Comparison of ENCODE assay signal across 10 cellular contexts in the genomic region with DNA sequence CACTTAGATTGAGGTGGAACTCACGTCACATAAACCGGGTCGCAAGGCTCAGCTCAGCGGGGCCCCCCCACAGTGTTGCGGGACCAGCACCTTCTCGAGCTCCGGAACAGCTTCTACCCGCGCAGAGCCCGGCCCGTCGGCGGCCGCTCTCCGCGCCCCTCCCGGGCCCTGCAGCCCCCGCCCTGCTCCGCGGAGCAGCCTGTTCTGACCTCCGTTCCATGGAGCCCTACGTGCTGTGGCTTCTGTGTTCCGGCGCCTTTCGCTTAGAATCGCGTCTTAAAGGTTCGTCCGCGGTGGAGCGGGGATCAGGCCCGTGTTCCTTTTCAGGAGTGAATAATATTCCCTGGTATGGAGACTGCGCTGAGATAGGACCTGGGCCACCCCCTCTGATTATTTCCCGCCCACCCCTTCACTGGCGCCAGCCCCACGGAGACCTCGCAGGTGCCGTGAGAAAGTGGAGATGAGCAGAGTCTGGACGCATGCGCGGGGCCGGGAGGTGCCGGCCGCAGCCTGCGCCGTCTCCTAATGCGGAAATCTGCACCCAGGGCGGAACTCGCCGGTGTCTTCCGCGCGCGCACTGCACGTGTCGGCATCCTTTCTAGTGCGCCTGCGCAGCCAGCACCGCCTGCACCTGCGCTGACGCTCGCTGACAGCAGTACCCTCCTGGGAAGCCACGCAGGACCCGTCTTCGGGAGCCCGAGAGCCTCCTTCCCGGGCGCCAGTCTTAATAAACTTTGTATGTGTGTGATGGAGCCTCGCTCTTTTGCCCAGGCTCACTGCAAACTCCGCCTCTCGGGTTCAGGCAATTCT. TPM values are rescaled to one million over a fixed set of nuclear protein-coding genes. Genes with fewer than 3 reads are reported as not detected.
A peak's percentile ranks its signal among the peaks of the same experiment; 100 is the strongest.
DNase-seq lines count a peak whose midpoint lies in the region; ATAC-seq lines count a peak whose summit lies in the region.
"Had no signal": no experiment of that assay in that cellular context is flagged by ENCODE, and none has a peak within 500 bp of the region (broad histone marks: within the 10 kb centered on the region; RNA-seq: fewer than 3 reads in every experiment).

No MANE protein-coding gene starts in this region.

- peak; percentile 22 for DNase-seq in NCI-H2227 (lab: John Stamatoyannopoulos, UW; ENCODE audit: unreplicated experiment)
- no peak for DNase-seq in NCI-H2227 treated with DMSO at 0.1 percent for 48 hours (lab: John Stamatoyannopoulos, UW)
- DNase-seq in SW 1271 (lab: John Stamatoyannopoulos, UW): no peak
- no peak for DNase-seq in ureter (ENCODE audit: low spot score)

- H3K27ac Mint-ChIP-seq in activated T-helper 17 cell treated with anti-CD3 and anti-CD28 coated beads, Interleukin-2, amount 50 U/mL, for 72 hours: no peak overlapping the region

- H3K9me3 ChIP-seq in iPS-18c (ENCODE audit: control insufficient read depth, insufficient read depth, low read length) (peaks cover 4% of the 10 kb centered on the region), skeletal muscle satellite cell (replicated peaks; ENCODE audit: low read length) (no peaks in the 10 kb centered on the region)

- peak overlapping the region; percentile 38 for H3K9ac ChIP-seq in skeletal muscle satellite cell (ENCODE audit: low read depth, low read length)

- peaks cover 8% of the 10 kb centered on the region for H3K9me3 Mint-ChIP-seq in activated T-helper 17 cell treated with anti-CD3 and anti-CD28 coated beads, Interleukin-2, amount 50 U/mL, for 72 hours

- H3K27me3 ChIP-seq in skeletal muscle satellite cell (ENCODE audit: control insufficient read depth, insufficient read depth, low read length): no peaks in the 10 kb centered on the region

- H3K36me3 Mint-ChIP-seq in activated T-helper 17 cell treated with anti-CD3 and anti-CD28 coated beads, Interleukin-2, amount 50 U/mL, for 72 hours (ENCODE audit: low read depth): no peaks in the 10 kb centered on the region

- peak overlapping the region; percentile 49 for H3K4me3 ChIP-seq in iPS-18c (ENCODE audit: insufficient read depth, low read depth, low read length)
- H3K4me3 ChIP-seq in skeletal muscle satellite cell (ENCODE audit: low read length): peak overlapping the region; percentile 72

- no peaks in the 10 kb centered on the region for H3K36me3 ChIP-seq in skeletal muscle satellite cell (ENCODE audit: insufficient read depth, low read length)
- H3K36me3 ChIP-seq: SJSA1 had no signal

- no peaks in the 10 kb centered on the region for H3K4me1 Mint-ChIP-seq in activated T-helper 17 cell treated with anti-CD3 and anti-CD28 coated beads, Interleukin-2, amount 50 U/mL, for 72 hours

- H3K4me3 Mint-ChIP-seq in activated T-helper 17 cell treated with anti-CD3 and anti-CD28 coated beads, Interleukin-2, amount 50 U/mL, for 72 hours: peak overlapping the region; percentile 67

- no peaks in the 10 kb centered on the region for H3K27me3 Mint-ChIP-seq in activated T-helper 17 cell treated with anti-CD3 and anti-CD28 coated beads, Interleukin-2, amount 50 U/mL, for 72 hours

- peak overlapping the region; percentile 84 for H3K4me2 ChIP-seq in skeletal muscle satellite cell (ENCODE audit: low read length)

- peaks cover 5% of the 10 kb centered on the region for H3K4me1 ChIP-seq in skeletal muscle satellite cell (ENCODE audit: control insufficient read depth, insufficient read depth, low read length)

- no peak for ATAC-seq in activated T-helper 17 cell treated with anti-CD3 and anti-CD28 coated beads, Interleukin-2, amount 50 U/mL, for 72 hours (replicated peaks)
- ATAC-seq in GM21360 (IDR thresholded peaks at IDR 0.05; ENCODE audit: unreplicated experiment): no peak

RNA-seq across cellular contexts. Expression of a gene that starts 30.9 kb away (rescaled TPM):
- total RNA-seq in activated T-helper 17 cell treated with anti-CD3 and anti-CD28 coated beads, Interleukin-2, amount 50 U/mL, for 72 hours: 1 to 10 TPM; 5.5 to 8.7 TPM
- total RNA-seq in skeletal muscle satellite cell (2012; rRNA removed): 7.9 and 10.7 TPM in 2 replicates
- 10.0 TPM for total RNA-seq in ureter

RNA-seq across cellular contexts. Expression of a gene that starts 48.1 kb away (rescaled TPM):
- under 1 TPM; 0.34 to 0.65 TPM for total RNA-seq in activated T-helper 17 cell treated with anti-CD3 and anti-CD28 coated beads, Interleukin-2, amount 50 U/mL, for 72 hours
- 0.76 and 1.7 TPM in 2 replicates for total RNA-seq in skeletal muscle satellite cell (2012; rRNA removed)
- total RNA-seq in ureter: 2.5 TPM
- total RNA-seq: M059J, SJSA1 had no signal
